18 cellular contexts compared by ENCODE assay signal in genomic region chr16:78895661-78896060, GRCh38.
DNase-seq lines count a peak whose midpoint lies in the region; ATAC-seq and TF ChIP-seq lines count a peak whose summit lies in the region.
"Had no signal": no experiment of that assay in that cellular context is flagged by ENCODE, and none has a peak within 500 bp of the region (broad histone marks: within the 10 kb centered on the region; RNA-seq: fewer than 3 reads in every experiment).

No MANE protein-coding gene starts in this region.

- H3K36me3 ChIP-seq in breast epithelium: no peaks in the 10 kb centered on the region
- H3K36me3 ChIP-seq: BLaER1 treated with 17β-estradiol and CSF1 and Interleukin-3, amounts not matched to agents 10 nM and 100 nM; heart left ventricle; upper lobe of left lung had no signal

- no peak for TF ChIP-seq CTCF in breast epithelium (IDR thresholded peaks at IDR 0.05)

- H3K27me3 ChIP-seq in breast epithelium: no peaks in the 10 kb centered on the region
- H3K27me3 ChIP-seq: BLaER1 treated with 17β-estradiol and CSF1 and Interleukin-3, amounts not matched to agents 10 nM and 100 nM; heart left ventricle; upper lobe of left lung had no signal

- H3K27me3 Mint-ChIP-seq in activated naive CD4-positive, alpha-beta T cell treated with anti-CD3 and anti-CD28 coated beads for 36 hours (ENCODE audit: low read depth): no peaks in the 10 kb centered on the region
- no peaks in the 10 kb centered on the region for H3K27me3 Mint-ChIP-seq in T-helper 1 cell treated with Interleukin-12 subunit alpha and Interleukin-12 subunit beta and Interleukin-4 antibody, amounts not matched to agents 30 μg/mL and 1 μg/mL, for 36 hours (ENCODE audit: low read depth)
- no peaks in the 10 kb centered on the region for H3K27me3 Mint-ChIP-seq in central memory CD8-positive, alpha-beta T cell
- H3K27me3 Mint-ChIP-seq: naive thymus-derived CD4-positive, alpha-beta T cell had no signal

- no peaks in the 10 kb centered on the region for H3K9me3 ChIP-seq in breast epithelium
- H3K9me3 ChIP-seq: BLaER1 treated with 17β-estradiol and CSF1 and Interleukin-3, amounts not matched to agents 10 nM and 100 nM; heart left ventricle; upper lobe of left lung had no signal

- H3K4me1 ChIP-seq in breast epithelium: no peaks in the 10 kb centered on the region
- H3K4me1 ChIP-seq: upper lobe of left lung had no signal

- no peaks in the 10 kb centered on the region for H3K9me3 Mint-ChIP-seq in activated naive CD4-positive, alpha-beta T cell treated with anti-CD3 and anti-CD28 coated beads for 36 hours
- peaks cover 22% of the 10 kb centered on the region for H3K9me3 Mint-ChIP-seq in T-helper 1 cell treated with Interleukin-12 subunit alpha and Interleukin-12 subunit beta and Interleukin-4 antibody, amounts not matched to agents 30 μg/mL and 1 μg/mL, for 36 hours
- H3K9me3 Mint-ChIP-seq in central memory CD8-positive, alpha-beta T cell: no peaks in the 10 kb centered on the region
- H3K9me3 Mint-ChIP-seq: H9 had no signal

- no peak for TF ChIP-seq POLR2A in breast epithelium (IDR thresholded peaks at IDR 0.05)

- H3K36me3 Mint-ChIP-seq in activated naive CD4-positive, alpha-beta T cell treated with anti-CD3 and anti-CD28 coated beads for 36 hours (ENCODE audit: low read depth): peaks cover 3% of the 10 kb centered on the region
- H3K36me3 Mint-ChIP-seq in T-helper 1 cell treated with Interleukin-12 subunit alpha and Interleukin-12 subunit beta and Interleukin-4 antibody, amounts not matched to agents 30 μg/mL and 1 μg/mL, for 36 hours (ENCODE audit: low read depth): peaks cover 7% of the 10 kb centered on the region
- H3K36me3 Mint-ChIP-seq in central memory CD8-positive, alpha-beta T cell (ENCODE audit: insufficient read depth): peaks cover 2% of the 10 kb centered on the region

- peak overlapping the region; percentile 70 for H3K27ac Mint-ChIP-seq in activated naive CD4-positive, alpha-beta T cell treated with anti-CD3 and anti-CD28 coated beads for 36 hours
- peak overlapping the region; percentile 76 for H3K27ac Mint-ChIP-seq in T-helper 1 cell treated with Interleukin-12 subunit alpha and Interleukin-12 subunit beta and Interleukin-4 antibody, amounts not matched to agents 30 μg/mL and 1 μg/mL, for 36 hours
- H3K27ac Mint-ChIP-seq in central memory CD8-positive, alpha-beta T cell (ENCODE audit: low read depth): peak overlapping the region; percentile 78

- no peak for DNase-seq in activated naive CD4-positive, alpha-beta T cell treated with anti-CD3 and anti-CD28 coated beads for 36 hours
- DNase-seq in activated naive CD4-positive, alpha-beta T cell treated with Interleukin-2 at 50 U/mL for 16 hours: no peak
- no peak for DNase-seq in central memory CD8-positive, alpha-beta T cell (ENCODE audit: low spot score in 2 of 2)
- peak; percentile 72 for DNase-seq in stromal cell of bone marrow (ENCODE audit: low read depth)
- no peak for DNase-seq in breast epithelium (ENCODE audit: low spot score in 2 of 2)
- no peak for DNase-seq in C1 segment of cervical spinal cord (lab: John Stamatoyannopoulos, UW)
- DNase-seq: ACHN; H9; heart left ventricle; Kasumi-1; naive thymus-derived CD4-positive, alpha-beta T cell; NCI-H1048; NCI-H187 treated with DMSO at 0.1 percent for 48 hours; stimulated activated CD4-positive, alpha-beta T cell treated with anti-CD3 and anti-CD28 coated beads, Interleukin-12 subunit alpha, Interleukin-12 subunit beta, amount 100 ng/mL, for 4 hours; upper lobe of left lung had no signal

- no peak overlapping the region for H3K4me3 ChIP-seq in breast epithelium
- H3K4me3 ChIP-seq: BLaER1 treated with 17β-estradiol and CSF1 and Interleukin-3, amounts not matched to agents 10 nM and 100 nM; heart left ventricle; upper lobe of left lung had no signal

- intact Hi-C loops in activated naive CD4-positive, alpha-beta T cell treated with anti-CD3 and anti-CD28 coated beads for 36 hours (cut with micrococcal nuclease): loop anchor here (1.0 to 10.0 kb wide), 2 partner anchors 120 to 949 kb away; no protein-coding TSS in a partner anchor
- intact Hi-C loops in breast epithelium (cut with DNase I; ENCODE audit: low total_unique reads): no loop called here

- CTCF ChIA-PET in activated naive CD4-positive, alpha-beta T cell treated with anti-CD3 and anti-CD28 coated beads for 36 hours (lab: Charles Lee): no interaction called here

- no peak overlapping the region for H3K27ac ChIP-seq in breast epithelium
- H3K27ac ChIP-seq: BLaER1 treated with 17β-estradiol and CSF1 and Interleukin-3, amounts not matched to agents 10 nM and 100 nM had no signal

- H3K4me1 Mint-ChIP-seq in activated naive CD4-positive, alpha-beta T cell treated with anti-CD3 and anti-CD28 coated beads for 36 hours (ENCODE audit: low read depth): peaks cover 17% of the 10 kb centered on the region
- H3K4me1 Mint-ChIP-seq in T-helper 1 cell treated with Interleukin-12 subunit alpha and Interleukin-12 subunit beta and Interleukin-4 antibody, amounts not matched to agents 30 μg/mL and 1 μg/mL, for 36 hours (ENCODE audit: low read depth): peaks cover 23% of the 10 kb centered on the region
- peaks cover 26% of the 10 kb centered on the region for H3K4me1 Mint-ChIP-seq in central memory CD8-positive, alpha-beta T cell

- ATAC-seq in central memory CD8-positive, alpha-beta T cell (replicated peaks; ENCODE audit: extremely low read depth, poor library complexity, severe bottlenecking): peak; percentile 47
- no peak for ATAC-seq in GM21367 (IDR thresholded peaks at IDR 0.05; ENCODE audit: unreplicated experiment)
- ATAC-seq: heart left ventricle had no signal

- no peak overlapping the region for H3K4me3 Mint-ChIP-seq in activated naive CD4-positive, alpha-beta T cell treated with anti-CD3 and anti-CD28 coated beads for 36 hours
- no peak overlapping the region for H3K4me3 Mint-ChIP-seq in T-helper 1 cell treated with Interleukin-12 subunit alpha and Interleukin-12 subunit beta and Interleukin-4 antibody, amounts not matched to agents 30 μg/mL and 1 μg/mL, for 36 hours
- peak overlapping the region; percentile 23 for H3K4me3 Mint-ChIP-seq in central memory CD8-positive, alpha-beta T cell
- H3K4me3 Mint-ChIP-seq: H9; naive thymus-derived CD4-positive, alpha-beta T cell had no signal
